In genomic region chrX:149923836-149924235, GRCh38 we compare ENCODE assay signal across 4 cellular contexts. TPM values are rescaled to one million over a fixed set of nuclear protein-coding genes. Genes with fewer than 3 reads are reported as not detected.
"Had no signal": no experiment of that assay in that cellular context is flagged by ENCODE, and none has a peak within 500 bp of the region (broad histone marks: within the 10 kb centered on the region; RNA-seq: fewer than 3 reads in every experiment).

No MANE protein-coding gene starts in this region.

RNA-seq across cellular contexts. Expression of gene HSFX4, which starts 5.5 kb away (rescaled TPM):
- total RNA-seq: LHCN-M2, M059J, MCF 10A, NCI-H460 had no signal

RNA-seq across cellular contexts. Expression of gene MAGEA8, which starts 42.9 kb away (rescaled TPM):
- total RNA-seq: LHCN-M2, M059J, MCF 10A, NCI-H460 had no signal
